Comparison of ENCODE assay signal across 15 cellular contexts in genomic region chr4:37884855-37885487, GRCh38. TPM values are rescaled to one million over a fixed set of nuclear protein-coding genes. Genes with fewer than 3 reads are reported as not detected.
DNase-seq lines count a peak whose midpoint lies in the region; ATAC-seq, FAIRE-seq and TF ChIP-seq lines count a peak whose summit lies in the region.
"Had no signal": no experiment of that assay in that cellular context is flagged by ENCODE, and none has a peak within 500 bp of the region (broad histone marks: within the 10 kb centered on the region; RNA-seq: fewer than 3 reads in every experiment).

No MANE protein-coding gene starts in this region.

- no peak for TF ChIP-seq POLR2A in heart left ventricle (IDR thresholded peaks at IDR 0.05)
- no peak for TF ChIP-seq POLR2A in sigmoid colon (IDR thresholded peaks at IDR 0.05)

- WGBS in heart left ventricle, 4 donors, result 61 to 76% (median 66%) methylated on average over 3 of the region's 3 CpGs
- 81 to 87% methylated on average over 3 of the region's 3 CpGs for WGBS in sigmoid colon, 2 donors
- WGBS in small intestine, 3 donors, result 69 to 77% (median 72%) methylated on average over 3 of the region's 3 CpGs

- intact Hi-C loops in heart left ventricle (cut with DNase I) (loop anchor here in 3 of 10 donors (5.0 to 10.0 kb wide), 3 partner anchors 58 to 92 kb away; partner anchors contain the start of gene PGM2 (in 3 of the 3)), sigmoid colon (cut with DNase I) (loop anchor here (5.0 to 10.0 kb wide), 3 partner anchors 198 to 1060 kb away; partner anchors contain the start of genes KLF3 and RELL1)

- H3K36me3 ChIP-seq in OCI-LY3 (replicated peaks; ENCODE audit: low read depth, low read length), result peaks cover 4% of the 10 kb centered on the region
- no peaks in the 10 kb centered on the region for H3K36me3 ChIP-seq in heart left ventricle
- no peaks in the 10 kb centered on the region for H3K36me3 ChIP-seq in sigmoid colon
- H3K36me3 ChIP-seq in small intestine (ENCODE audit: control insufficient read depth in 2 of 2, insufficient read depth in 2 of 2, low read length in 2 of 2), result no peaks in the 10 kb centered on the region

- H4K20me1 ChIP-seq in OCI-LY3 (ENCODE audit: insufficient read depth, low read length), result no peaks in the 10 kb centered on the region

- ATAC-seq in heart left ventricle, result peak; percentile 77 to 81 (median 78)
- ATAC-seq: effector memory CD8-positive, alpha-beta T cell; GM23338 had no signal

- H3K79me2 ChIP-seq in OCI-LY3 (ENCODE audit: low read length), result no peaks in the 10 kb centered on the region

- TF ChIP-seq CTCF in OCI-LY3 (IDR thresholded peaks at IDR 0.05; ENCODE audit: low read depth, low read length) (no peak), heart left ventricle (IDR thresholded peaks at IDR 0.05) (peak in 1 of 12 donors; percentile 8), sigmoid colon (IDR thresholded peaks at IDR 0.05) (peak in 2 of 4 experiments; percentile 14 to 29)

- peak overlapping the region; percentile 19; the same call in 1 of the 2 replicates for H3K27ac ChIP-seq in OCI-LY3 (ENCODE audit: low read length)
- peak overlapping the region; percentile 51 to 97 (median 84) for H3K27ac ChIP-seq in heart left ventricle
- H3K27ac ChIP-seq in sigmoid colon, result peak overlapping the region; percentile 81 to 98 (median 92)
- peak overlapping the region in 1 of 2 donors; percentile 46 for H3K27ac ChIP-seq in small intestine (ENCODE audit: low read depth in 1 of 2, low read length in 1 of 2)

- FAIRE-seq in small intestine (lab: Jason Lieb, UNC), result no peak

- H3K4me1 ChIP-seq in OCI-LY3 (ENCODE audit: low read length) (peaks cover 30% of the 10 kb centered on the region), heart left ventricle (peaks cover 0 to 27% (median 6%) of the 10 kb centered on the region in 12 donors), sigmoid colon (peaks cover 0 to 57% (median 31%) of the 10 kb centered on the region in 4 donors), small intestine (ENCODE audit: control insufficient read depth in 2 of 2, insufficient read depth in 1 of 2, low read depth in 1 of 2, low read length in 1 of 2) (no peaks in the 10 kb centered on the region)

- peak; percentile 7 for DNase-seq in HCEC 1CT
- DNase-seq in heart left ventricle, result peak in 2 of 5 donors; percentile 37 to 43
- no peak for DNase-seq in sigmoid colon
- no peak for DNase-seq in GF-D8 (lab: John Stamatoyannopoulos, UW)
- no peak for DNase-seq in small intestine
- DNase-seq in epidermal melanocyte (ENCODE audit: insufficient read length, low spot score), result no peak
- DNase-seq in stimulated activated CD4-positive, alpha-beta T cell treated with anti-CD3 and anti-CD28 coated beads, Interleukin-15, amount 100 ng/mL, for 24 hours, result no peak
- DNase-seq: activated CD4-positive, alpha-beta T cell treated with anti-CD3 and anti-CD28 coated beads, Interleukin-2, amount 50 U/mL, for 1 hour; anterior cingulate cortex; effector memory CD8-positive, alpha-beta T cell; NCI-H187 treated with DMSO at 0.1 percent for 48 hours; NCI-H774; SHP77 treated with DMSO at 0.1 percent for 48 hours had no signal

- peak overlapping the region; percentile 64; the same call in 1 of the 2 replicates for H2AFZ ChIP-seq in OCI-LY3 (ENCODE audit: low read depth, low read length)
- H2AFZ ChIP-seq: GM23338 had no signal

- H3K4me3 ChIP-seq in OCI-LY3 (ENCODE audit: low read length), result no peak overlapping the region; the same call in 1 of the 2 replicates
- no peak overlapping the region for H3K4me3 ChIP-seq in heart left ventricle
- no peak overlapping the region for H3K4me3 ChIP-seq in sigmoid colon
- H3K4me3 ChIP-seq in small intestine (ENCODE audit: low read depth in 1 of 2, low read length in 2 of 2), result no peak overlapping the region
- H3K4me3 ChIP-seq: GM23338 had no signal

- H3K27me3 ChIP-seq in OCI-LY3 (ENCODE audit: low read depth, low read length) (peaks cover 5% of the 10 kb centered on the region), heart left ventricle (no peaks in the 10 kb centered on the region), sigmoid colon (no peaks in the 10 kb centered on the region), small intestine (ENCODE audit: control insufficient read depth in 2 of 2, insufficient read depth in 2 of 2, low read length in 2 of 2) (no peaks in the 10 kb centered on the region)

- no peak for TF ChIP-seq EP300 in sigmoid colon (IDR thresholded peaks at IDR 0.05)

- no peaks in the 10 kb centered on the region for H3K9me3 ChIP-seq in OCI-LY3 (ENCODE audit: insufficient read depth, low read length)
- no peaks in the 10 kb centered on the region for H3K9me3 ChIP-seq in heart left ventricle
- no peaks in the 10 kb centered on the region for H3K9me3 ChIP-seq in sigmoid colon
- no peaks in the 10 kb centered on the region for H3K9me3 ChIP-seq in small intestine (ENCODE audit: control insufficient read depth, low read depth)

- H3K4me2 ChIP-seq in OCI-LY3 (ENCODE audit: low read length), result peak overlapping the region; percentile 49
- H3K4me2 ChIP-seq: GM23338 had no signal

- H3K9ac ChIP-seq in OCI-LY3 (ENCODE audit: low read length), result peak overlapping the region; percentile 39; the same call in 1 of the 2 replicates

RNA-seq across cellular contexts. Expression of gene TBC1D1, which starts 5.9 kb away (rescaled TPM):
- total RNA-seq in heart left ventricle, result 100 to 1,000 TPM in 6 of 9 donors, 10 to 100 TPM in 3; 81.7 to 269 (median 140) TPM
- polyA plus RNA-seq in heart left ventricle, result 100 to 1,000 TPM in 1 of 2 donors, 10 to 100 TPM in 1; 92.3 to 184 TPM
- total RNA-seq in sigmoid colon, result 100 to 1,000 TPM; 253 to 450 (median 404) TPM
- polyA plus RNA-seq in sigmoid colon, result 10 to 100 TPM; 31.2 to 56.7 (median 40.0) TPM
- polyA plus RNA-seq in small intestine, result 10 to 100 TPM; 38.3 to 43.8 (median 39.1) TPM

RNA-seq across cellular contexts. Expression of gene PGM2, which starts 58.5 kb away (rescaled TPM):
- total RNA-seq in heart left ventricle (10 to 100 TPM in 4 of 9 donors, 1 to 10 TPM in 5; 6.8 to 18.4 (median 8.7) TPM), sigmoid colon (10 to 100 TPM; 30.0 to 42.3 (median 33.8) TPM)
- polyA plus RNA-seq in heart left ventricle (1 to 10 TPM; 3.3 to 7.5 TPM), sigmoid colon (10 to 100 TPM in 2 of 3 donors, 1 to 10 TPM in 1; 7.2 to 15.6 (median 13.9) TPM), small intestine (10 to 100 TPM in 1 of 3 donors, 1 to 10 TPM in 2; 6.3 to 16.8 (median 7.0) TPM)
